ENCODE assay signal across 14 cellular contexts in the genomic region with DNA sequence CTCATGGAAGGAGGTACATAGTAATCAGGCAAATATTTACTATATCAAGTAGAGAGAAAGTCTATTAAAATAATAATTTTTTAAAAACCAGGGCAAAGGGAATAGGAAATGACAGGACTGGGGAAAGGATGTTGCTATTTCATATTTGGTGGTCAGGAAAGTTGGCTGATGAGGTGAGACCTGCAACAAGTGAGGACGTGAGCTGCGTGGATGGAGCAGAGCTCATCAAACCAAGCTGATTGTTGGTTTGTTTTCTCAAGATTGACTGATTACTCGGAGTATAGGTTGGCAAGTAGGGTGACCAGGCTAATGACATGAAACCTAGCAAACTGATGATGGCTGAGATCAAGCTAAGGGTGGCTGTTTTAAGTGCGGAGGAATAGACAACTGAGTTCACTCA. TPM values are rescaled to one million over a fixed set of nuclear protein-coding genes. Genes with fewer than 3 reads are reported as not detected.
DNase-seq lines count a peak whose midpoint lies in the region; ATAC-seq, FAIRE-seq and TF ChIP-seq lines count a peak whose summit lies in the region.
"Had no signal": no experiment of that assay in that cellular context is flagged by ENCODE, and none has a peak within 500 bp of the region (broad histone marks: within the 10 kb centered on the region; RNA-seq: fewer than 3 reads in every experiment).

No MANE protein-coding gene starts in this region.

- no peaks in the 10 kb centered on the region for H3K27me3 ChIP-seq in HUES48 (ENCODE audit: control insufficient read depth, insufficient read depth, low read length)
- no peaks in the 10 kb centered on the region for H3K27me3 ChIP-seq in endothelial cell of umbilical vein (ENCODE audit: control insufficient read depth in 2 of 2, insufficient read depth in 2 of 2, low read length in 2 of 2)
- H3K27me3 ChIP-seq: SJSA1 had no signal

- no peak overlapping the region for H2AFZ ChIP-seq in endothelial cell of umbilical vein (ENCODE audit: low read depth, low read length)

- H3K9ac ChIP-seq in HUES48 (ENCODE audit: low read depth, low read length) (no peak overlapping the region), endothelial cell of umbilical vein (replicated peaks; ENCODE audit: extremely low read depth, insufficient read depth, low read length) (no peak overlapping the region)

- intact Hi-C loops in endothelial cell of umbilical vein (cut with micrococcal nuclease): no loop called here
- intact Hi-C loops in left colon (cut with DNase I, micrococcal nuclease): no loop called here

- H3K9me3 ChIP-seq in A549 (no peaks in the 10 kb centered on the region), HUES48 (ENCODE audit: control insufficient read depth, insufficient read depth, low read length) (no peaks in the 10 kb centered on the region), endothelial cell of umbilical vein (replicated peaks; ENCODE audit: control insufficient read depth, insufficient read depth, low read length) (no peaks in the 10 kb centered on the region)
- H3K9me3 ChIP-seq: SJSA1 had no signal

- H3K36me3 ChIP-seq in HUES48 (ENCODE audit: control insufficient read depth, insufficient read depth, low read length) (peaks cover 66% of the 10 kb centered on the region), endothelial cell of umbilical vein (ENCODE audit: control insufficient read depth in 2 of 2, extremely low read depth in 1 of 2, insufficient read depth in 2 of 2, low read length in 2 of 2) (peaks cover 2 to 3% of the 10 kb centered on the region in 2 experiments)

- TF ChIP-seq CTCF in A549 (IDR thresholded peaks at IDR 0.05) (no peak), endothelial cell of umbilical vein (IDR thresholded peaks at IDR 0.05; ENCODE audit: extremely low read depth in 1 of 2, insufficient read depth in 1 of 2, low read depth in 1 of 2, low read length in 2 of 2) (no peak), osteocyte (IDR thresholded peaks at IDR 0.05) (no peak), GM10248 (IDR thresholded peaks at IDR 0.05; ENCODE audit: control extremely low read depth, extremely low read depth, low read depth, missing control alignments) (no peak)

- H3K4me3 Mint-ChIP-seq in osteocyte (ENCODE audit: unreplicated experiment): peak overlapping the region; percentile 52
- H3K4me3 Mint-ChIP-seq: activated CD4-positive, alpha-beta memory T cell treated with anti-CD3 and anti-CD28 coated beads for 36 hours had no signal

- ATAC-seq in A549 (no peak), left colon (no peak)
- ATAC-seq: K562 had no signal

- dilution Hi-C loops in endothelial cell of umbilical vein (cut with MboI; ENCODE audit: extremely low pct_ligation_motif_present, low sequenced_read_pairs): no loop called here

- H3K36me3 Mint-ChIP-seq in osteocyte (ENCODE audit: unreplicated experiment): peaks cover 21% of the 10 kb centered on the region
- H3K36me3 Mint-ChIP-seq: activated CD4-positive, alpha-beta memory T cell treated with anti-CD3 and anti-CD28 coated beads for 36 hours had no signal

- H3K27ac ChIP-seq in A549 (0 out of 6 replicates have a peak overlapping the region, but pooled peaks of 1 of the 2 experiments have one; percentile 7), HUES48 (ENCODE audit: low read depth, low read length) (no peak overlapping the region), endothelial cell of umbilical vein (ENCODE audit: insufficient read depth, low read depth, low read length) (peak overlapping the region; percentile 19)
- H3K27ac ChIP-seq: SJSA1 had no signal

- peaks cover 6% of the 10 kb centered on the region for H4K20me1 ChIP-seq in endothelial cell of umbilical vein (replicated peaks; ENCODE audit: control insufficient read depth, extremely low read depth, insufficient read depth, low read length)

- TF ChIP-seq EP300 in A549 (IDR thresholded peaks at IDR 0.05): no peak

- H3K4me2 ChIP-seq in A549: peak overlapping the region; percentile 58
- H3K4me2 ChIP-seq in endothelial cell of umbilical vein (ENCODE audit: insufficient read depth, low read length): peak overlapping the region; percentile 70

- CTCF ChIA-PET in A549 (lab: Yijun Ruan, JAX): no interaction called here
- CTCF ChIA-PET in endothelial cell of umbilical vein (lab: Charles Lee): interaction anchor here (0.7 to 4.0 kb wide), 2 partner anchors 173 to 408 kb away, joined by 3 to 29 read pairs; no protein-coding TSS in a partner anchor
- CTCF ChIA-PET in GM10248 (lab: Yijun Ruan, JAX): no interaction called here

- WGBS in A549 (ENCODE audit: missing lambda C conversion rate): 66% methylated on average over 4 of the region's 4 CpGs

- no peak for TF ChIP-seq POLR2A in A549 (IDR thresholded peaks at IDR 0.05; ENCODE audit: low read length)
- peak; percentile 27 for TF ChIP-seq POLR2A in endothelial cell of umbilical vein (IDR thresholded peaks at IDR 0.05; ENCODE audit: low read depth, low read length)

- no peaks in the 10 kb centered on the region for H3K9me1 ChIP-seq in endothelial cell of umbilical vein (replicated peaks; ENCODE audit: control insufficient read depth, extremely low read depth, insufficient read depth, low read length)

- DNase-seq in A549 (ENCODE audit: low read depth in 1 of 2, low spot score in 1 of 2): no peak
- DNase-seq in endothelial cell of umbilical vein (ENCODE audit: low read depth, low spot score): peak; percentile 42
- DNase-seq in osteocyte (ENCODE audit: extremely low spot score, unreplicated experiment): no peak
- no peak for DNase-seq in left colon
- DNase-seq in GM10248 (ENCODE audit: extremely low spot score): no peak
- no peak for DNase-seq in NCI-H1092 (lab: John Stamatoyannopoulos, UW)
- DNase-seq in DMS79 (lab: John Stamatoyannopoulos, UW): no peak
- DNase-seq: activated CD4-positive, alpha-beta memory T cell treated with anti-CD3 and anti-CD28 coated beads for 36 hours; NCI-H1105; stimulated activated CD4-positive, alpha-beta T cell treated with anti-CD3 and anti-CD28 coated beads, Interleukin-4, amount 100 ng/mL, for 1 hour had no signal

- no peak for TF ChIP-seq RAD21 in A549 (conservative IDR thresholded peaks at IDR 0.05 in 1 of 2, IDR thresholded peaks at IDR 0.05 in 1 of 2)

- peaks cover 100% of the 10 kb centered on the region for H3K79me2 ChIP-seq in endothelial cell of umbilical vein (ENCODE audit: control insufficient read depth, insufficient read depth, low read length)

- no peaks in the 10 kb centered on the region for H3K9me3 Mint-ChIP-seq in osteocyte (ENCODE audit: unreplicated experiment)
- H3K9me3 Mint-ChIP-seq: activated CD4-positive, alpha-beta memory T cell treated with anti-CD3 and anti-CD28 coated beads for 36 hours had no signal

- FAIRE-seq in A549 (lab: Jason Lieb, UNC) (no peak), endothelial cell of umbilical vein (lab: Jason Lieb, UNC) (no peak)
- FAIRE-seq: D721Med, K562 had no signal

- no TSS peak for BruUV-seq in endothelial cell of umbilical vein (replicated peaks; lab: Mats Ljungman, UMichigan)

- H3K4me1 Mint-ChIP-seq in osteocyte (ENCODE audit: unreplicated experiment): peaks cover 67% of the 10 kb centered on the region

- POLR2A ChIA-PET in A549 (lab: Yijun Ruan, JAX) (no interaction called here), endothelial cell of umbilical vein (lab: Charles Lee) (interaction anchor here (1.8 kb wide), 1 partner anchor 81 kb away, joined by 6 read pairs; no protein-coding TSS in a partner anchor), GM10248 (lab: Yijun Ruan, JAX) (no interaction called here)

- H3K4me1 ChIP-seq in A549 (peaks cover 61% of the 10 kb centered on the region), HUES48 (ENCODE audit: control insufficient read depth, insufficient read depth, low read length) (peaks cover 54% of the 10 kb centered on the region), endothelial cell of umbilical vein (ENCODE audit: control insufficient read depth, extremely low read depth, insufficient read depth, low read length) (peaks cover 43% of the 10 kb centered on the region)

- no peaks in the 10 kb centered on the region for H3K27me3 Mint-ChIP-seq in osteocyte (ENCODE audit: unreplicated experiment)

- H3K4me3 ChIP-seq in A549: no peak overlapping the region
- peak overlapping the region; percentile 52 for H3K4me3 ChIP-seq in HUES48 (ENCODE audit: low read depth, low read length)
- H3K4me3 ChIP-seq in endothelial cell of umbilical vein (replicated peaks in 1 of 3; ENCODE audit: insufficient read depth in 1 of 3, low read depth in 1 of 3, low read length in 3 of 3): peak overlapping the region in 1 of 3 experiments; percentile 3
- H3K4me3 ChIP-seq: K562, SJSA1 had no signal

- H3K27ac Mint-ChIP-seq in osteocyte (ENCODE audit: unreplicated experiment): peak overlapping the region; percentile 24
- H3K27ac Mint-ChIP-seq: activated CD4-positive, alpha-beta memory T cell treated with anti-CD3 and anti-CD28 coated beads for 36 hours had no signal

TF ChIP-seq in A549, 52 proteins besides CTCF, POLR2A, EP300 and RAD21 (continues in another document):
- TF ChIP-seq HOXB13 (CRISPR knock-in tag; IDR thresholded peaks at IDR 0.05; ENCODE audit: low read depth): no peak
- TF ChIP-seq, protein P1, sequence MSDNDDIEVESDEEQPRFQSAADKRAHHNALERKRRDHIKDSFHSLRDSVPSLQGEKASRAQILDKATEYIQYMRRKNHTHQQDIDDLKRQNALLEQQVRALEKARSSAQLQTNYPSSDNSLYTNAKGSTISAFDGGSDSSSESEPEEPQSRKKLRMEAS (IDR thresholded peaks at IDR 0.05): no peak

TF ChIP-seq in endothelial cell of umbilical vein, 7 proteins besides CTCF, POLR2A, EP300 and RAD21 (continues in another document):
- peak; percentile 46 for TF ChIP-seq GATA2 (IDR thresholded peaks at IDR 0.05; ENCODE audit: insufficient read depth, insufficient read length, low read depth, low read length)
- TF ChIP-seq FOS (IDR thresholded peaks at IDR 0.05; ENCODE audit: borderline replicate concordance, insufficient read depth, low read length): no peak
- no peak for TF ChIP-seq EZH2 (IDR thresholded peaks at IDR 0.05; ENCODE audit: borderline replicate concordance, low read depth, low read length, severe bottlenecking)

RNA-seq across cellular contexts. Expression of a gene that starts 6.0 kb away (rescaled TPM):
- 163 and 170 TPM in 2 replicates for polyA plus RNA-seq in A549 (2011; rRNA removed)
- polyA plus RNA-seq in A549 (2012; cell fraction: cytosol; rRNA removed): 23.9 and 30.6 TPM in 2 replicates
- polyA plus RNA-seq in A549 (2012; cell fraction: nucleus; rRNA removed): 26.6 and 43.0 TPM in 2 replicates
- polyA plus RNA-seq in A549 (2017; fragmentation: RNase III; extraction: RNeasy Plus Mini Kit Qiagen cat#74134 plus additional on column Dnase treatment): 76.7 to 88.9 TPM (median 87.4 TPM) in 3 replicates
- polyA minus RNA-seq in A549 (2011; rRNA and poly(A)+ RNA removed): 110 and 117 TPM in 2 replicates
- total RNA-seq in endothelial cell of umbilical vein: 235 and 288 TPM in 2 replicates
- 155 and 185 TPM in 2 replicates for polyA plus RNA-seq in endothelial cell of umbilical vein
- 164 and 180 TPM in 2 replicates for polyA plus RNA-seq in endothelial cell of umbilical vein (2011; cell fraction: cytosol; rRNA removed)
- polyA plus RNA-seq in endothelial cell of umbilical vein (2011; cell fraction: nucleus; rRNA removed): 150 and 213 TPM in 2 replicates
- 411 and 451 TPM in 2 replicates for polyA plus RNA-seq in endothelial cell of umbilical vein (2012)
- polyA minus RNA-seq in endothelial cell of umbilical vein: 426 and 450 TPM in 2 replicates
- polyA minus RNA-seq in endothelial cell of umbilical vein (2011; cell fraction: cytosol; rRNA and poly(A)+ RNA removed): not detected
- 173 and 254 TPM in 2 replicates for polyA minus RNA-seq in endothelial cell of umbilical vein (2011; cell fraction: nucleus; rRNA and poly(A)+ RNA removed)
- total RNA-seq in osteocyte: 283 and 286 TPM in 2 replicates
- 1 to 10 TPM; 6.5 to 8.3 TPM for total RNA-seq in left colon
- total RNA-seq: activated CD4-positive, alpha-beta memory T cell treated with anti-CD3 and anti-CD28 coated beads for 36 hours had no signal

Comparison
In these comparisons a context has a peak if more than half of its experiments do, and no peak if none do; other contexts are left out.
1. RNA of a gene that starts 6.0 kb away (total RNA-seq): 283 to 286 TPM in osteocyte and 235 to 288 TPM in endothelial cell of umbilical vein; 6.5 to 8.3 TPM in left colon; every median in the first group is over 10 times any median in the second.